1 cellular context compared by ENCODE assay signal in the genomic region with DNA sequence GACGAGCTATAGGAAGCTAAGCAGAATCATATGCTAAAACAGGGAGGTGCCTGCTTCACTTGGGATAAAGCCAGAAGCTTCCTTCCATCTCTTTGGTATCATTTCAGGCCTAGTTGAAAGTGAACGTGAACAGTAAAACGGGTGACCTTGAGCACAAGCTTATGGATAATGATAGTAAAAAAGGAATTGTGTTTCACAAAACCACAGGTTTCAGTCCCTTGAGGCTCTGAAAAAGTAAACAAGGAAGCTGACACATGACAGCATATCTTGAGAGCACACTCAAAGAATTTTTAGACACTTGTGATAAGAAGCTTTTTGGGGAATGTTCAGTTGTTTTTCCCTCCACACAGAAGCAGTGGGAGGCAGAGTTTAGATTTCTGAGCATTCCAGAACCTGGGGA.
TF ChIP-seq lines count a peak whose summit lies in the region.

No MANE protein-coding gene starts in this region.

TF ChIP-seq in K562, 482 proteins besides CTCF, POLR2A, EP300 and RAD21 (continued from another document and continues in another):
- TF ChIP-seq, protein P1, sequence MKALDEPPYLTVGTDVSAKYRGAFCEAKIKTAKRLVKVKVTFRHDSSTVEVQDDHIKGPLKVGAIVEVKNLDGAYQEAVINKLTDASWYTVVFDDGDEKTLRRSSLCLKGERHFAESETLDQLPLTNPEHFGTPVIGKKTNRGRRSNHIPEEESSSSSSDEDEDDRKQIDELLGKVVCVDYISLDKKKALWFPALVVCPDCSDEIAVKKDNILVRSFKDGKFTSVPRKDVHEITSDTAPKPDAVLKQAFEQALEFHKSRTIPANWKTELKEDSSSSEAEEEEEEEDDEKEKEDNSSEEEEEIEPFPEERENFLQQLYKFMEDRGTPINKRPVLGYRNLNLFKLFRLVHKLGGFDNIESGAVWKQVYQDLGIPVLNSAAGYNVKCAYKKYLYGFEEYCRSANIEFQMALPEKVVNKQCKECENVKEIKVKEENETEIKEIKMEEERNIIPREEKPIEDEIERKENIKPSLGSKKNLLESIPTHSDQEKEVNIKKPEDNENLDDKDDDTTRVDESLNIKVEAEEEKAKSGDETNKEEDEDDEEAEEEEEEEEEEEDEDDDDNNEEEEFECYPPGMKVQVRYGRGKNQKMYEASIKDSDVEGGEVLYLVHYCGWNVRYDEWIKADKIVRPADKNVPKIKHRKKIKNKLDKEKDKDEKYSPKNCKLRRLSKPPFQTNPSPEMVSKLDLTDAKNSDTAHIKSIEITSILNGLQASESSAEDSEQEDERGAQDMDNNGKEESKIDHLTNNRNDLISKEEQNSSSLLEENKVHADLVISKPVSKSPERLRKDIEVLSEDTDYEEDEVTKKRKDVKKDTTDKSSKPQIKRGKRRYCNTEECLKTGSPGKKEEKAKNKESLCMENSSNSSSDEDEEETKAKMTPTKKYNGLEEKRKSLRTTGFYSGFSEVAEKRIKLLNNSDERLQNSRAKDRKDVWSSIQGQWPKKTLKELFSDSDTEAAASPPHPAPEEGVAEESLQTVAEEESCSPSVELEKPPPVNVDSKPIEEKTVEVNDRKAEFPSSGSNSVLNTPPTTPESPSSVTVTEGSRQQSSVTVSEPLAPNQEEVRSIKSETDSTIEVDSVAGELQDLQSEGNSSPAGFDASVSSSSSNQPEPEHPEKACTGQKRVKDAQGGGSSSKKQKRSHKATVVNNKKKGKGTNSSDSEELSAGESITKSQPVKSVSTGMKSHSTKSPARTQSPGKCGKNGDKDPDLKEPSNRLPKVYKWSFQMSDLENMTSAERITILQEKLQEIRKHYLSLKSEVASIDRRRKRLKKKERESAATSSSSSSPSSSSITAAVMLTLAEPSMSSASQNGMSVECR (CRISPR knock-in tag; IDR thresholded peaks at IDR 0.05): no peak
- TF ChIP-seq NR1H2 (CRISPR knock-in tag; IDR thresholded peaks at IDR 0.05) (no peak), BRCA1 (IDR thresholded peaks at IDR 0.05) (no peak), BRCA1 (CRISPR knock-in tag; IDR thresholded peaks at IDR 0.05) (no peak), ZNF239 (CRISPR knock-in tag; IDR thresholded peaks at IDR 0.05) (0 out of 2 replicates have a peak, but pooled peaks have one; percentile 22), ESRRA (IDR thresholded peaks at IDR 0.05; ENCODE audit: borderline replicate concordance, low read depth) (peak; percentile 97), NFE2 (IDR thresholded peaks at IDR 0.05; ENCODE audit: low read depth) (no peak), NFIC (IDR thresholded peaks at IDR 0.05) (no peak), ZNF174 (CRISPR knock-in tag; IDR thresholded peaks at IDR 0.05) (no peak), ZEB2 (IDR thresholded peaks at IDR 0.05) (no peak), ZNF133 (CRISPR knock-in tag; IDR thresholded peaks at IDR 0.05) (no peak), ARID1B (IDR thresholded peaks at IDR 0.05) (peak; percentile 86), SMAD4 (CRISPR knock-in tag; conservative IDR thresholded peaks at IDR 0.05) (no peak), HDAC6 (IDR thresholded peaks at IDR 0.05; ENCODE audit: low read depth, low read length) (no peak), FOS (IDR thresholded peaks at IDR 0.05; ENCODE audit: extremely low read depth, insufficient read length) (no peak), JUN (IDR thresholded peaks at IDR 0.05; ENCODE audit: borderline replicate concordance, low read depth, low read length) (peak; percentile 49; the same call in 1 of the 2 replicates), JUN (CRISPR knock-in tag; IDR thresholded peaks at IDR 0.05; ENCODE audit: borderline replicate concordance) (no peak), CBX1 (IDR thresholded peaks at IDR 0.05; ENCODE audit: low read depth) (no peak), ASH1L (IDR thresholded peaks at IDR 0.05; ENCODE audit: borderline replicate concordance, low read depth, partially characterized antibody) (no peak), GTF2E2 (tag; IDR thresholded peaks at IDR 0.05) (no peak), HDAC1 (IDR thresholded peaks at IDR 0.05) (0 out of 4 replicates have a peak, but pooled peaks of 1 of the 2 experiments have one; percentile 44), CREB1 (IDR thresholded peaks at IDR 0.05) (no peak), CREB1 (CRISPR knock-in tag; IDR thresholded peaks at IDR 0.05) (no peak), SOX6 (IDR thresholded peaks at IDR 0.05) (peak; percentile 93), SMARCA4 (IDR thresholded peaks at IDR 0.05) (peak; percentile 80), ZNF146 (CRISPR knock-in tag; IDR thresholded peaks at IDR 0.05; ENCODE audit: unreplicated experiment) (no peak), NBN (IDR thresholded peaks at IDR 0.05; ENCODE audit: low read depth) (0 out of 2 replicates have a peak, but pooled peaks have one; percentile 45), CBX8 (IDR thresholded peaks at IDR 0.05; ENCODE audit: borderline replicate concordance, extremely low read depth, low read depth, low read length, poor library complexity, severe bottlenecking) (no peak)
- TF ChIP-seq, protein P2, sequence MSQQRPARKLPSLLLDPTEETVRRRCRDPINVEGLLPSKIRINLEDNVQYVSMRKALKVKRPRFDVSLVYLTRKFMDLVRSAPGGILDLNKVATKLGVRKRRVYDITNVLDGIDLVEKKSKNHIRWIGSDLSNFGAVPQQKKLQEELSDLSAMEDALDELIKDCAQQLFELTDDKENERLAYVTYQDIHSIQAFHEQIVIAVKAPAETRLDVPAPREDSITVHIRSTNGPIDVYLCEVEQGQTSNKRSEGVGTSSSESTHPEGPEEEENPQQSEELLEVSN (IDR thresholded peaks at IDR 0.05; ENCODE audit: borderline replicate concordance in 1 of 2, extremely low read depth in 1 of 2, insufficient read depth in 1 of 2, insufficient read length in 1 of 2, low read depth in 1 of 2, low read length in 1 of 2, poor library complexity in 1 of 2, severe bottlenecking in 1 of 2): no peak
- TF ChIP-seq, protein P3, sequence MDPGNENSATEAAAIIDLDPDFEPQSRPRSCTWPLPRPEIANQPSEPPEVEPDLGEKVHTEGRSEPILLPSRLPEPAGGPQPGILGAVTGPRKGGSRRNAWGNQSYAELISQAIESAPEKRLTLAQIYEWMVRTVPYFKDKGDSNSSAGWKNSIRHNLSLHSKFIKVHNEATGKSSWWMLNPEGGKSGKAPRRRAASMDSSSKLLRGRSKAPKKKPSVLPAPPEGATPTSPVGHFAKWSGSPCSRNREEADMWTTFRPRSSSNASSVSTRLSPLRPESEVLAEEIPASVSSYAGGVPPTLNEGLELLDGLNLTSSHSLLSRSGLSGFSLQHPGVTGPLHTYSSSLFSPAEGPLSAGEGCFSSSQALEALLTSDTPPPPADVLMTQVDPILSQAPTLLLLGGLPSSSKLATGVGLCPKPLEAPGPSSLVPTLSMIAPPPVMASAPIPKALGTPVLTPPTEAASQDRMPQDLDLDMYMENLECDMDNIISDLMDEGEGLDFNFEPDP (CRISPR knock-in tag; IDR thresholded peaks at IDR 0.05): no peak
- TF ChIP-seq, protein P4, sequence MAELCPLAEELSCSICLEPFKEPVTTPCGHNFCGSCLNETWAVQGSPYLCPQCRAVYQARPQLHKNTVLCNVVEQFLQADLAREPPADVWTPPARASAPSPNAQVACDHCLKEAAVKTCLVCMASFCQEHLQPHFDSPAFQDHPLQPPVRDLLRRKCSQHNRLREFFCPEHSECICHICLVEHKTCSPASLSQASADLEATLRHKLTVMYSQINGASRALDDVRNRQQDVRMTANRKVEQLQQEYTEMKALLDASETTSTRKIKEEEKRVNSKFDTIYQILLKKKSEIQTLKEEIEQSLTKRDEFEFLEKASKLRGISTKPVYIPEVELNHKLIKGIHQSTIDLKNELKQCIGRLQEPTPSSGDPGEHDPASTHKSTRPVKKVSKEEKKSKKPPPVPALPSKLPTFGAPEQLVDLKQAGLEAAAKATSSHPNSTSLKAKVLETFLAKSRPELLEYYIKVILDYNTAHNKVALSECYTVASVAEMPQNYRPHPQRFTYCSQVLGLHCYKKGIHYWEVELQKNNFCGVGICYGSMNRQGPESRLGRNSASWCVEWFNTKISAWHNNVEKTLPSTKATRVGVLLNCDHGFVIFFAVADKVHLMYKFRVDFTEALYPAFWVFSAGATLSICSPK (IDR thresholded peaks at IDR 0.05; ENCODE audit: borderline replicate concordance): no peak
- TF ChIP-seq, protein P5, sequence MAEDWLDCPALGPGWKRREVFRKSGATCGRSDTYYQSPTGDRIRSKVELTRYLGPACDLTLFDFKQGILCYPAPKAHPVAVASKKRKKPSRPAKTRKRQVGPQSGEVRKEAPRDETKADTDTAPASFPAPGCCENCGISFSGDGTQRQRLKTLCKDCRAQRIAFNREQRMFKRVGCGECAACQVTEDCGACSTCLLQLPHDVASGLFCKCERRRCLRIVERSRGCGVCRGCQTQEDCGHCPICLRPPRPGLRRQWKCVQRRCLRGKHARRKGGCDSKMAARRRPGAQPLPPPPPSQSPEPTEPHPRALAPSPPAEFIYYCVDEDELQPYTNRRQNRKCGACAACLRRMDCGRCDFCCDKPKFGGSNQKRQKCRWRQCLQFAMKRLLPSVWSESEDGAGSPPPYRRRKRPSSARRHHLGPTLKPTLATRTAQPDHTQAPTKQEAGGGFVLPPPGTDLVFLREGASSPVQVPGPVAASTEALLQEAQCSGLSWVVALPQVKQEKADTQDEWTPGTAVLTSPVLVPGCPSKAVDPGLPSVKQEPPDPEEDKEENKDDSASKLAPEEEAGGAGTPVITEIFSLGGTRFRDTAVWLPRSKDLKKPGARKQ (CRISPR knock-in tag; IDR thresholded peaks at IDR 0.05): no peak
- TF ChIP-seq, protein P6, sequence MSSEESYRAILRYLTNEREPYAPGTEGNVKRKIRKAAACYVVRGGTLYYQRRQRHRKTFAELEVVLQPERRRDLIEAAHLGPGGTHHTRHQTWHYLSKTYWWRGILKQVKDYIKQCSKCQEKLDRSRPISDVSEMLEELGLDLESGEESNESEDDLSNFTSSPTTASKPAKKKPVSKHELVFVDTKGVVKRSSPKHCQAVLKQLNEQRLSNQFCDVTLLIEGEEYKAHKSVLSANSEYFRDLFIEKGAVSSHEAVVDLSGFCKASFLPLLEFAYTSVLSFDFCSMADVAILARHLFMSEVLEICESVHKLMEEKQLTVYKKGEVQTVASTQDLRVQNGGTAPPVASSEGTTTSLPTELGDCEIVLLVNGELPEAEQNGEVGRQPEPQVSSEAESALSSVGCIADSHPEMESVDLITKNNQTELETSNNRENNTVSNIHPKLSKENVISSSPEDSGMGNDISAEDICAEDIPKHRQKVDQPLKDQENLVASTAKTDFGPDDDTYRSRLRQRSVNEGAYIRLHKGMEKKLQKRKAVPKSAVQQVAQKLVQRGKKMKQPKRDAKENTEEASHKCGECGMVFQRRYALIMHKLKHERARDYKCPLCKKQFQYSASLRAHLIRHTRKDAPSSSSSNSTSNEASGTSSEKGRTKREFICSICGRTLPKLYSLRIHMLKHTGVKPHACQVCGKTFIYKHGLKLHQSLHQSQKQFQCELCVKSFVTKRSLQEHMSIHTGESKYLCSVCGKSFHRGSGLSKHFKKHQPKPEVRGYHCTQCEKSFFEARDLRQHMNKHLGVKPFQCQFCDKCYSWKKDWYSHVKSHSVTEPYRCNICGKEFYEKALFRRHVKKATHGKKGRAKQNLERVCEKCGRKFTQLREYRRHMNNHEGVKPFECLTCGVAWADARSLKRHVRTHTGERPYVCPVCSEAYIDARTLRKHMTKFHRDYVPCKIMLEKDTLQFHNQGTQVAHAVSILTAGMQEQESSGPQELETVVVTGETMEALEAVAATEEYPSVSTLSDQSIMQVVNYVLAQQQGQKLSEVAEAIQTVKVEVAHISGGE (CRISPR knock-in tag; IDR thresholded peaks at IDR 0.05): peak in 1 of 3 experiments; percentile 29; a peak in 1 of 6 replicates
- TF ChIP-seq, protein P7, sequence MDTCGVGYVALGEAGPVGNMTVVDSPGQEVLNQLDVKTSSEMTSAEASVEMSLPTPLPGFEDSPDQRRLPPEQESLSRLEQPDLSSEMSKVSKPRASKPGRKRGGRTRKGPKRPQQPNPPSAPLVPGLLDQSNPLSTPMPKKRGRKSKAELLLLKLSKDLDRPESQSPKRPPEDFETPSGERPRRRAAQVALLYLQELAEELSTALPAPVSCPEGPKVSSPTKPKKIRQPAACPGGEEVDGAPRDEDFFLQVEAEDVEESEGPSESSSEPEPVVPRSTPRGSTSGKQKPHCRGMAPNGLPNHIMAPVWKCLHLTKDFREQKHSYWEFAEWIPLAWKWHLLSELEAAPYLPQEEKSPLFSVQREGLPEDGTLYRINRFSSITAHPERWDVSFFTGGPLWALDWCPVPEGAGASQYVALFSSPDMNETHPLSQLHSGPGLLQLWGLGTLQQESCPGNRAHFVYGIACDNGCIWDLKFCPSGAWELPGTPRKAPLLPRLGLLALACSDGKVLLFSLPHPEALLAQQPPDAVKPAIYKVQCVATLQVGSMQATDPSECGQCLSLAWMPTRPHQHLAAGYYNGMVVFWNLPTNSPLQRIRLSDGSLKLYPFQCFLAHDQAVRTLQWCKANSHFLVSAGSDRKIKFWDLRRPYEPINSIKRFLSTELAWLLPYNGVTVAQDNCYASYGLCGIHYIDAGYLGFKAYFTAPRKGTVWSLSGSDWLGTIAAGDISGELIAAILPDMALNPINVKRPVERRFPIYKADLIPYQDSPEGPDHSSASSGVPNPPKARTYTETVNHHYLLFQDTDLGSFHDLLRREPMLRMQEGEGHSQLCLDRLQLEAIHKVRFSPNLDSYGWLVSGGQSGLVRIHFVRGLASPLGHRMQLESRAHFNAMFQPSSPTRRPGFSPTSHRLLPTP (IDR thresholded peaks at IDR 0.05; ENCODE audit: borderline replicate concordance, extremely low read depth, insufficient read length): no peak
- TF ChIP-seq, protein P8, sequence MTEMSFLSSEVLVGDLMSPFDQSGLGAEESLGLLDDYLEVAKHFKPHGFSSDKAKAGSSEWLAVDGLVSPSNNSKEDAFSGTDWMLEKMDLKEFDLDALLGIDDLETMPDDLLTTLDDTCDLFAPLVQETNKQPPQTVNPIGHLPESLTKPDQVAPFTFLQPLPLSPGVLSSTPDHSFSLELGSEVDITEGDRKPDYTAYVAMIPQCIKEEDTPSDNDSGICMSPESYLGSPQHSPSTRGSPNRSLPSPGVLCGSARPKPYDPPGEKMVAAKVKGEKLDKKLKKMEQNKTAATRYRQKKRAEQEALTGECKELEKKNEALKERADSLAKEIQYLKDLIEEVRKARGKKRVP (CRISPR knock-in tag; IDR thresholded peaks at IDR 0.05): no peak
- TF ChIP-seq, protein P9, sequence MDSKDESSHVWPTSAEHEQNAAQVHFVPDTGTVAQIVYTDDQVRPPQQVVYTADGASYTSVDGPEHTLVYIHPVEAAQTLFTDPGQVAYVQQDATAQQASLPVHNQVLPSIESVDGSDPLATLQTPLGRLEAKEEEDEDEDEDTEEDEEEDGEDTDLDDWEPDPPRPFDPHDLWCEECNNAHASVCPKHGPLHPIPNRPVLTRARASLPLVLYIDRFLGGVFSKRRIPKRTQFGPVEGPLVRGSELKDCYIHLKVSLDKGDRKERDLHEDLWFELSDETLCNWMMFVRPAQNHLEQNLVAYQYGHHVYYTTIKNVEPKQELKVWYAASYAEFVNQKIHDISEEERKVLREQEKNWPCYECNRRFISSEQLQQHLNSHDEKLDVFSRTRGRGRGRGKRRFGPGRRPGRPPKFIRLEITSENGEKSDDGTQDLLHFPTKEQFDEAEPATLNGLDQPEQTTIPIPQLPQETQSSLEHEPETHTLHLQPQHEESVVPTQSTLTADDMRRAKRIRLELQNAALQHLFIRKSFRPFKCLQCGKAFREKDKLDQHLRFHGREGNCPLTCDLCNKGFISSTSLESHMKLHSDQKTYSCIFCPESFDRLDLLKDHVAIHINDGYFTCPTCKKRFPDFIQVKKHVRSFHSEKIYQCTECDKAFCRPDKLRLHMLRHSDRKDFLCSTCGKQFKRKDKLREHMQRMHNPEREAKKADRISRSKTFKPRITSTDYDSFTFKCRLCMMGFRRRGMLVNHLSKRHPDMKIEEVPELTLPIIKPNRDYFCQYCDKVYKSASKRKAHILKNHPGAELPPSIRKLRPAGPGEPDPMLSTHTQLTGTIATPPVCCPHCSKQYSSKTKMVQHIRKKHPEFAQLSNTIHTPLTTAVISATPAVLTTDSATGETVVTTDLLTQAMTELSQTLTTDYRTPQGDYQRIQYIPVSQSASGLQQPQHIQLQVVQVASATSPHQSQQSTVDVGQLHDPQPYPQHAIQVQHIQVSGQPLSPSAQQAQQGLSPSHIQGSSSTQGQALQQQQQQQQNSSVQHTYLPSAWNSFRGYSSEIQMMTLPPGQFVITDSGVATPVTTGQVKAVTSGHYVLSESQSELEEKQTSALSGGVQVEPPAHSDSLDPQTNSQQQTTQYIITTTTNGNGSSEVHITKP (IDR thresholded peaks at IDR 0.05; ENCODE audit: partially characterized antibody): no peak
